ENCODE assay signal across 13 cellular contexts in the genomic region with DNA sequence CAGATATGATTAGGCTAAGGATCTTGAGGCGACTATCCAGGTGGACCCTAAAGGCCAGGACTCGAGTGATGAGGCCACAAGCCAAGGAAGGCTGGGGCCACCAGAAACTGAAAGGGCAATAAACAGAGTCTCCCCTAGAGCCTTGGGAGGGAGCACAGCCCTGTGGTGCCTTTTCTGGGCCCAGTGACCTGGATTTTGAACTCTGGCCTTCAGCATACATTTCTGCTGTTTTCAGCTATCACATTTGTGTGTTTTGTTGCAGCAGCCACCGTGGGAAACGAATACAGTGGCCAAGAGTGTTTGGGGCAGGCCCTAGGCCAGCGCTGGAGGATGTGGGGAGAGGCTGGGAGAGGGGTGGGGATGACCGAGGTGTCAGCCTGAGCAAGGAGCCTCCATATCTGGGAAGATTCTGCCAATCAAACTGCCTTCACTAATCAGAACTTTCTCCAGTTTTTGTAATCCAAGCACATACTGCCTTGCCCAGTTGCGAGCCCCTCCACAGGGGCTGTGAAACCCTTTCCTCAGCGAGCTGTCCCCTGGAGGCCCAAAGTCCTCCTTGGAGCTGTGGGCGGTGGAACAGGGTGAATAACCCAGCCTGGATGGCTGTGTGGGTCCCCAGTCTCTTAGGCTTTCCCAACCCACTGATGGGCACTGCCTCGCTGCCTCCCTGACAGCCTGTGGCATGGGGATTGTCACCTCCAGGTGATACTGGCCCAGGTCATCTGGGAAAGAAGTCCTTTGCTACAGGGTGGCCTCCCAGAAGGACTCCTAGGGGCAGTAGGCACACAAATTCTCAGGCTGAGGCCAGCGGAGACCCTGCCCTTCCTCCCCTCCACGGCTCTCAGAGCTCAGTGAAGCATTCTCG. TPM values are rescaled to one million over a fixed set of nuclear protein-coding genes. Genes with fewer than 3 reads are reported as not detected.
DNase-seq lines count a peak whose midpoint lies in the region; ATAC-seq, FAIRE-seq and TF ChIP-seq lines count a peak whose summit lies in the region.
"Had no signal": no experiment of that assay in that cellular context is flagged by ENCODE, and none has a peak within 500 bp of the region (broad histone marks: within the 10 kb centered on the region; RNA-seq: fewer than 3 reads in every experiment).

No MANE protein-coding gene starts in this region.

- peak; percentile 74 for FAIRE-seq in HepG2 (lab: Jason Lieb, UNC)
- FAIRE-seq: GM18507 had no signal

- 0 out of 4 replicates have a peak, but pooled peaks of 1 of the 2 experiments have one; percentile 19 for TF ChIP-seq EP300 in HepG2 (IDR thresholded peaks at IDR 0.05; ENCODE audit: low read depth in 2 of 2, low read length in 2 of 2)
- no peak for TF ChIP-seq EP300 in HepG2 (CRISPR knock-in tag; IDR thresholded peaks at IDR 0.05; ENCODE audit: borderline replicate concordance)

- TF ChIP-seq POLR2A in adrenal gland (IDR thresholded peaks at IDR 0.05), result no peak
- TF ChIP-seq POLR2A in HepG2 (IDR thresholded peaks at IDR 0.05; ENCODE audit: insufficient read depth in 1 of 2, low read depth in 2 of 2, low read length in 2 of 2), result no peak

- no peak overlapping the region for H3K27ac Mint-ChIP-seq in CD14-positive monocyte
- H3K27ac Mint-ChIP-seq in effector memory CD8-positive, alpha-beta T cell, result no peak overlapping the region

- peak; percentile 3; the same call in 1 of the 2 replicates for TF ChIP-seq RAD21 in HepG2 (CRISPR knock-in tag; IDR thresholded peaks at IDR 0.05)

- no peaks in the 10 kb centered on the region for H3K9me3 Mint-ChIP-seq in CD14-positive monocyte
- H3K9me3 Mint-ChIP-seq in effector memory CD8-positive, alpha-beta T cell, result no peaks in the 10 kb centered on the region

- no peaks in the 10 kb centered on the region for H4K20me1 ChIP-seq in HepG2 (ENCODE audit: insufficient read depth, low read length)

- CTCF ChIA-PET in HepG2 (lab: Yijun Ruan, JAX; ENCODE audit: low intra/inter-chr PET ratio, low total read pairs), result no interaction called here

- no peaks in the 10 kb centered on the region for H3K36me3 ChIP-seq in adrenal gland (replicated peaks in 1 of 2)
- H3K36me3 ChIP-seq in HepG2 (replicated peaks in 1 of 2; ENCODE audit: control insufficient read depth in 1 of 2, insufficient read depth in 2 of 2, low read length in 2 of 2), result no peaks in the 10 kb centered on the region; a peak in 2 of 5 replicates
- H3K36me3 ChIP-seq: SJCRH30 had no signal

- H3K9ac ChIP-seq in HepG2 (ENCODE audit: insufficient read depth, low read depth, low read length), result peak overlapping the region; percentile 54

- no peak overlapping the region for H2AFZ ChIP-seq in HepG2 (ENCODE audit: low read length)

- in situ Hi-C loops in HepG2 (cut with HindIII; ENCODE audit: extremely low pct_ligation_motif_present, low pct_unique_long_range_greater_than_20kb), result no loop called here

- H3K27ac ChIP-seq in adrenal gland, result peak overlapping the region in 2 of 5 donors; percentile 64 to 79
- peak overlapping the region; percentile 73 for H3K27ac ChIP-seq in HepG2 (ENCODE audit: extremely low read length, insufficient read depth, low read length)
- H3K27ac ChIP-seq in skin epidermis, result peak overlapping the region in 19 of 21 experiments; percentile 26 to 85 (median 76)
- H3K27ac ChIP-seq: SJCRH30 had no signal

- H3K4me3 Mint-ChIP-seq in CD14-positive monocyte, result no peak overlapping the region
- H3K4me3 Mint-ChIP-seq in effector memory CD8-positive, alpha-beta T cell, result no peak overlapping the region

- H3K79me2 ChIP-seq in HepG2 (ENCODE audit: insufficient read depth, low read length), result no peaks in the 10 kb centered on the region

- POLR2A ChIA-PET in HepG2 (lab: Yijun Ruan, JAX), result interaction anchor here (0.7 to 3.4 kb wide), 3 partner anchors 8 to 19 kb away, joined by 3 to 26 read pairs (median 4); no protein-coding TSS in a partner anchor

- H3K27me3 ChIP-seq in adrenal gland, result no peaks in the 10 kb centered on the region
- no peaks in the 10 kb centered on the region for H3K27me3 ChIP-seq in HepG2 (ENCODE audit: control insufficient read depth in 1 of 2, insufficient read depth in 2 of 2, low read length in 2 of 2)
- H3K27me3 ChIP-seq: SJCRH30 had no signal

- intact Hi-C loops in CD14-positive monocyte (cut with micrococcal nuclease) (no loop called here), adrenal gland (cut with DNase I) (no loop called here), HepG2 (cut with micrococcal nuclease; ENCODE audit: unreplicated experiment) (no loop called here)

- ATAC-seq in HepG2 (peak; percentile 21), HG02642 (IDR thresholded peaks at IDR 0.05; ENCODE audit: poor library complexity, unreplicated experiment) (no peak), HG02970 (IDR thresholded peaks at IDR 0.05; ENCODE audit: low FRiP score, unreplicated experiment) (no peak)
- no peak for ATAC-seq in effector memory CD8-positive, alpha-beta T cell (replicated peaks)

- 77 to 92% (median 83%) methylated on average over 7 to 13 of the region's 13 CpGs for WGBS in adrenal gland, 4 donors
- 55% methylated on average over 10 of the region's 13 CpGs for WGBS in HepG2 (ENCODE audit: low lambda C conversion rate)

- H3K4me3 ChIP-seq in adrenal gland, result no peak overlapping the region
- H3K4me3 ChIP-seq in HepG2 (replicated peaks in 1 of 3; ENCODE audit: insufficient read depth in 1 of 3, low read depth in 2 of 3, low read length in 3 of 3), result peak overlapping the region in 1 of 3 experiments; percentile 17; a peak in 1 of 6 replicates
- no peak overlapping the region for H3K4me3 ChIP-seq in skin epidermis
- H3K4me3 ChIP-seq: SJCRH30 had no signal

- peak overlapping the region; percentile 36 for H3K4me2 ChIP-seq in HepG2 (ENCODE audit: low read depth, low read length)

- H3K27me3 Mint-ChIP-seq in CD14-positive monocyte (ENCODE audit: low read depth in 3 of 3), result peaks cover 6 to 27% (median 19%) of the 10 kb centered on the region in 3 donors
- H3K27me3 Mint-ChIP-seq in effector memory CD8-positive, alpha-beta T cell, result peaks cover 13 to 19% of the 10 kb centered on the region in 2 donors

- H3K36me3 Mint-ChIP-seq in CD14-positive monocyte, result no peaks in the 10 kb centered on the region
- H3K36me3 Mint-ChIP-seq in effector memory CD8-positive, alpha-beta T cell (ENCODE audit: insufficient read depth), result no peaks in the 10 kb centered on the region

- H3K4me1 ChIP-seq in adrenal gland (replicated peaks in 1 of 2), result peaks cover 12 to 28% of the 10 kb centered on the region in 2 donors
- peaks cover 45% of the 10 kb centered on the region for H3K4me1 ChIP-seq in HepG2 (ENCODE audit: insufficient read depth, low read length)

- H3K9me3 ChIP-seq in adrenal gland (replicated peaks in 1 of 3) (no peaks in the 10 kb centered on the region), HepG2 (ENCODE audit: low read length) (no peaks in the 10 kb centered on the region)
- H3K9me3 ChIP-seq: SJCRH30 had no signal

- no peaks in the 10 kb centered on the region for H3K4me1 Mint-ChIP-seq in CD14-positive monocyte
- H3K4me1 Mint-ChIP-seq in effector memory CD8-positive, alpha-beta T cell (ENCODE audit: low read depth in 2 of 2), result no peaks in the 10 kb centered on the region

- TF ChIP-seq CTCF in CD14-positive monocyte (IDR thresholded peaks at IDR 0.05) (no peak), adrenal gland (IDR thresholded peaks at IDR 0.05) (no peak), HepG2 (CRISPR knock-in tag; IDR thresholded peaks at IDR 0.05) (no peak)

- no TSS peak for BruUV-seq in HepG2 (replicated peaks; lab: Mats Ljungman, UMichigan)

- DNase-seq in CD14-positive monocyte (ENCODE audit: low spot score), result peak; percentile 27
- DNase-seq in adrenal gland, result peak in 4 of 7 donors; percentile 13 to 47 (median 19)
- peak; percentile 62 for DNase-seq in HepG2 (ENCODE audit: low spot score)
- no peak for DNase-seq in NCI-H187 (lab: John Stamatoyannopoulos, UW)
- DNase-seq in effector memory CD8-positive, alpha-beta T cell, result no peak
- DNase-seq: activated T-cell treated with anti-CD3 and anti-CD28 coated beads, Interleukin-2, amount 50 U/mL, for 1 hour; NCI-H146 had no signal

RNA-seq across cellular contexts. Expression of a gene that starts 16.8 kb away (rescaled TPM):
- polyA plus RNA-seq in CD14-positive monocyte, result not detected
- 10 to 100 TPM; 19.3 to 67.7 (median 30.1) TPM for total RNA-seq in adrenal gland
- polyA plus RNA-seq in adrenal gland, result 10 to 100 TPM; 24.7 to 56.4 (median 37.2) TPM
- 26.2 and 27.7 TPM in 2 replicates for total RNA-seq in HepG2 (2016; rRNA removed; fragmentation: Illumina TruSeq; extraction: Trizol)
- total RNA-seq in HepG2 (2016; cell fraction: cytosol; rRNA removed; fragmentation: Illumina TruSeq; extraction: Trizol; ENCODE audit: low read depth), result 7.2 and 9.1 TPM in 2 replicates
- 28.5 TPM in 2 replicates for total RNA-seq in HepG2 (2016; cell fraction: insoluble cytoplasmic fraction; rRNA removed; fragmentation: Illumina TruSeq; extraction: Trizol)
- 9.6 and 12.5 TPM in 2 replicates for total RNA-seq in HepG2 (2016; cell fraction: membrane; rRNA removed; fragmentation: Illumina TruSeq; extraction: Trizol)
- 16.8 and 19.2 TPM in 2 replicates for total RNA-seq in HepG2 (2016; cell fraction: nucleus; rRNA removed; fragmentation: Illumina TruSeq; extraction: Trizol)
- polyA plus RNA-seq in HepG2 (2011; rRNA removed), result 28.7 and 31.1 TPM in 2 replicates
- polyA plus RNA-seq in HepG2 (2011; cell fraction: cytosol; rRNA removed), result 19.7 and 34.3 TPM in 2 replicates
- 46.3 and 48.7 TPM in 2 replicates for polyA plus RNA-seq in HepG2 (2011; cell fraction: nucleus; rRNA removed)
- 11.8 and 12.8 TPM in 2 replicates for polyA plus RNA-seq in HepG2 (2012)
- 6.7 and 10.3 TPM in 2 replicates for polyA plus RNA-seq in HepG2 (2016; cell fraction: cytosol; fragmentation: Illumina TruSeq; extraction: Trizol; ENCODE audit: low read depth)
- 27.9 and 32.0 TPM in 2 replicates for polyA plus RNA-seq in HepG2 (2016; cell fraction: insoluble cytoplasmic fraction; fragmentation: Illumina TruSeq; extraction: Trizol; ENCODE audit: low read depth)
- 6.2 and 7.2 TPM in 2 replicates for polyA plus RNA-seq in HepG2 (2016; cell fraction: membrane; fragmentation: Illumina TruSeq; extraction: Trizol; ENCODE audit: low read depth)
- 31.9 and 36.2 TPM in 2 replicates for polyA plus RNA-seq in HepG2 (2016; cell fraction: nucleus; fragmentation: Illumina TruSeq; extraction: Trizol; ENCODE audit: insufficient read depth, low read depth)
- 24.4 and 68.8 TPM in 2 replicates for polyA minus RNA-seq in HepG2 (2011; rRNA and poly(A)+ RNA removed; ENCODE audit: low replicate concordance)
- 7.4 and 11.4 TPM in 2 replicates for polyA minus RNA-seq in HepG2 (2011; cell fraction: cytosol; rRNA and poly(A)+ RNA removed)
- 19.1 and 22.0 TPM in 2 replicates for polyA minus RNA-seq in HepG2 (2011; cell fraction: nucleus; rRNA and poly(A)+ RNA removed)

RNA-seq across cellular contexts. Expression of a gene that starts 32.6 kb away (rescaled TPM):
- polyA plus RNA-seq in CD14-positive monocyte (1 to 10 TPM; 9.3 to 10.0 TPM), adrenal gland (10 to 100 TPM; 22.6 to 41.3 (median 26.8) TPM), HepG2 (2011; rRNA removed) (5.9 and 6.4 TPM in 2 replicates)
- total RNA-seq in adrenal gland (100 to 1,000 TPM in 1 of 8 donors, 10 to 100 TPM in 7; 37.4 to 223 (median 48.3) TPM), HepG2 (2016; rRNA removed; fragmentation: Illumina TruSeq; extraction: Trizol) (2.9 and 3.7 TPM in 2 replicates)
- total RNA-seq in HepG2 (2016; cell fraction: cytosol; rRNA removed; fragmentation: Illumina TruSeq; extraction: Trizol; ENCODE audit: low read depth), result 2.7 and 3.5 TPM in 2 replicates
- 3.5 and 4.6 TPM in 2 replicates for total RNA-seq in HepG2 (2016; cell fraction: insoluble cytoplasmic fraction; rRNA removed; fragmentation: Illumina TruSeq; extraction: Trizol)
- total RNA-seq in HepG2 (2016; cell fraction: membrane; rRNA removed; fragmentation: Illumina TruSeq; extraction: Trizol), result 4.4 and 4.5 TPM in 2 replicates
- 5.1 and 5.6 TPM in 2 replicates for total RNA-seq in HepG2 (2016; cell fraction: nucleus; rRNA removed; fragmentation: Illumina TruSeq; extraction: Trizol)
- polyA plus RNA-seq in HepG2 (2011; cell fraction: cytosol; rRNA removed), result 2.6 TPM in 2 replicates
- 15.5 and 19.3 TPM in 2 replicates for polyA plus RNA-seq in HepG2 (2011; cell fraction: nucleus; rRNA removed)
- 4.7 and 7.2 TPM in 2 replicates for polyA plus RNA-seq in HepG2 (2012)
- polyA plus RNA-seq in HepG2 (2016; cell fraction: cytosol; fragmentation: Illumina TruSeq; extraction: Trizol; ENCODE audit: low read depth), result 2.3 and 3.1 TPM in 2 replicates
- 5.8 and 8.5 TPM in 2 replicates for polyA plus RNA-seq in HepG2 (2016; cell fraction: insoluble cytoplasmic fraction; fragmentation: Illumina TruSeq; extraction: Trizol; ENCODE audit: low read depth)
- 4.2 TPM in 2 replicates for polyA plus RNA-seq in HepG2 (2016; cell fraction: membrane; fragmentation: Illumina TruSeq; extraction: Trizol; ENCODE audit: low read depth)
- 12.9 and 19.5 TPM in 2 replicates for polyA plus RNA-seq in HepG2 (2016; cell fraction: nucleus; fragmentation: Illumina TruSeq; extraction: Trizol; ENCODE audit: insufficient read depth, low read depth)
- 23.8 and 23.9 TPM in 2 replicates for polyA minus RNA-seq in HepG2 (2011; rRNA and poly(A)+ RNA removed; ENCODE audit: low replicate concordance)
- 4.7 and 7.5 TPM in 2 replicates for polyA minus RNA-seq in HepG2 (2011; cell fraction: cytosol; rRNA and poly(A)+ RNA removed)
- polyA minus RNA-seq in HepG2 (2011; cell fraction: nucleus; rRNA and poly(A)+ RNA removed), result 20.3 and 20.4 TPM in 2 replicates

RNA-seq across cellular contexts. Expression of a gene that starts 41.3 kb away (rescaled TPM):
- under 1 TPM; 0.12 to 0.73 TPM for polyA plus RNA-seq in CD14-positive monocyte
- total RNA-seq in adrenal gland, result 10 to 100 TPM; 24.1 to 84.5 (median 29.9) TPM
- polyA plus RNA-seq in adrenal gland, result 10 to 100 TPM; 36.8 to 53.6 (median 40.1) TPM
- not detected in 2 replicates for total RNA-seq in HepG2 (2016; rRNA removed; fragmentation: Illumina TruSeq; extraction: Trizol)
- total RNA-seq in HepG2 (2016; cell fraction: cytosol; rRNA removed; fragmentation: Illumina TruSeq; extraction: Trizol; ENCODE audit: low read depth), result not detected in 2 replicates
- total RNA-seq in HepG2 (2016; cell fraction: insoluble cytoplasmic fraction; rRNA removed; fragmentation: Illumina TruSeq; extraction: Trizol), result 0.13 TPM in 1 of 2 replicates, not detected in the other
- total RNA-seq in HepG2 (2016; cell fraction: membrane; rRNA removed; fragmentation: Illumina TruSeq; extraction: Trizol), result not detected in 2 replicates
- total RNA-seq in HepG2 (2016; cell fraction: nucleus; rRNA removed; fragmentation: Illumina TruSeq; extraction: Trizol), result not detected in 2 replicates
- 0.08 and 0.59 TPM in 2 replicates for polyA plus RNA-seq in HepG2 (2011; rRNA removed)
- 0.16 and 0.23 TPM in 2 replicates for polyA plus RNA-seq in HepG2 (2011; cell fraction: cytosol; rRNA removed)
- polyA plus RNA-seq in HepG2 (2011; cell fraction: nucleus; rRNA removed), result 0.23 and 0.88 TPM in 2 replicates
- 0.27 and 0.75 TPM in 2 replicates for polyA plus RNA-seq in HepG2 (2012)
- polyA plus RNA-seq in HepG2 (2016; cell fraction: cytosol; fragmentation: Illumina TruSeq; extraction: Trizol; ENCODE audit: low read depth), result not detected in 2 replicates
- polyA plus RNA-seq in HepG2 (2016; cell fraction: insoluble cytoplasmic fraction; fragmentation: Illumina TruSeq; extraction: Trizol; ENCODE audit: low read depth), result not detected in 2 replicates
- not detected in 2 replicates for polyA plus RNA-seq in HepG2 (2016; cell fraction: membrane; fragmentation: Illumina TruSeq; extraction: Trizol; ENCODE audit: low read depth)
- not detected in 2 replicates for polyA plus RNA-seq in HepG2 (2016; cell fraction: nucleus; fragmentation: Illumina TruSeq; extraction: Trizol; ENCODE audit: insufficient read depth, low read depth)
- 0.12 TPM in 1 of 2 replicates, not detected in the other for polyA minus RNA-seq in HepG2 (2011; rRNA and poly(A)+ RNA removed; ENCODE audit: low replicate concordance)
- polyA minus RNA-seq in HepG2 (2011; cell fraction: cytosol; rRNA and poly(A)+ RNA removed), result 0.69 TPM in 1 of 2 replicates, not detected in the other
- not detected in 2 replicates for polyA minus RNA-seq in HepG2 (2011; cell fraction: nucleus; rRNA and poly(A)+ RNA removed)
- total RNA-seq: G401 had no signal

Comparison
In these comparisons a context has a peak if more than half of its experiments do, and no peak if none do; other contexts are left out.
1. DNase-seq: peak in CD14-positive monocyte (single experiment), adrenal gland (4 of 7) and HepG2 (single experiment); none in NCI-H187 (0 of 2) and effector memory CD8-positive, alpha-beta T cell (0 of 3).
2. RNA of a gene that starts 16.8 kb away (polyA plus RNA-seq): 24.7 to 56.4 TPM in adrenal gland and 6.2 to 48.7 TPM in HepG2; not detected in CD14-positive monocyte; every median in the first group is over 4 times any median in the second.
3. RNA of a gene that starts 41.3 kb away (polyA plus RNA-seq): 36.8 to 53.6 TPM in adrenal gland; 0.12 to 0.73 TPM in CD14-positive monocyte and 0.08 to 0.88 TPM in HepG2; every median in the first group is over 10 times any median in the second.